Comparison of ENCODE assay signal across 22 cellular contexts in the genomic region with DNA sequence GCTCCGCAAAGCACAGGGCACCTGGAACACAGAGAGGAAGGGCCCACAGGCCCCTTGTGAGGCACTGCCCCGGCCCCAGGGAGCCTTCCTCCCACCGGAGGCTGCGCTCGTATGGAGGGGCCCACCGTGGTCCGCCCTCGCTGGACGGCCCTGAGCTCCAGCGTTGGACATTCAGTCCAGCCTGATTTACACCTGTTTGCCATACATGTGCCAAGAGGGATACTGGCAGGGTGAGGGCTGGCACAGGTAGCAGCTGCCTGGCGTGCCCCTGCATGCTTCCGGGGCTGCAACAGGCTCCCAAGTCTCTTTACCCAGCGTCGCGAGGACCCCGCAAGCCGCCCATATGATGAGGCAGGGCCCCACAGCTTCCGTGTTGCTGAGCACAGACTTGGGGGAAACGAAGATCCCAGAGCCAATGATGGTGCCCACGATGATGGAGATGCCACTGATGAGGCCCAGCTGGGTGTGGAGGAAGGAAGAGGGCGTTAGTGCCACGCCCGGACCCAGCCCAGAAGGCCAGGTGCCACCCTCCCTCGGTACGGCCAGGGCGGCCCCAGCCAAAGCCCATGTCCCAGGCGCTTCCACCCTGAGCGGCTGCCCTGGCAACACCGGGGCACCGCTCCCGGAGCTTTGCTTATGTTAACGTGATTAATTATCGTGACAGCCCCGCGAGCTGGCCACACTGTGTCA. TPM values are rescaled to one million over a fixed set of nuclear protein-coding genes. Genes with fewer than 3 reads are reported as not detected.
DNase-seq lines count a peak whose midpoint lies in the region; ATAC-seq and TF ChIP-seq lines count a peak whose summit lies in the region.
"Had no signal": no experiment of that assay in that cellular context is flagged by ENCODE, and none has a peak within 500 bp of the region (broad histone marks: within the 10 kb centered on the region; RNA-seq: fewer than 3 reads in every experiment).

No MANE protein-coding gene starts in this region.

- H3K79me1 ChIP-seq in neuronal stem cell (ENCODE audit: low read depth, low read length): no peaks in the 10 kb centered on the region

- H4K8ac ChIP-seq in neuronal stem cell (ENCODE audit: low read depth, low read length): peak overlapping the region; percentile 43

- peak overlapping the region; percentile 37 for H3K4ac ChIP-seq in neuronal stem cell (ENCODE audit: low read length)

- H2AFZ ChIP-seq in neuronal stem cell (ENCODE audit: low read length): no peak overlapping the region
- H2AFZ ChIP-seq: GM23338 had no signal

- H2BK120ac ChIP-seq in neuronal stem cell (ENCODE audit: low read depth, low read length): peak overlapping the region; percentile 47

- ATAC-seq in left colon: peak; percentile 34
- no peak for ATAC-seq in GM21723 (IDR thresholded peaks at IDR 0.05; ENCODE audit: unreplicated experiment)
- no peak for ATAC-seq in right lobe of liver
- ATAC-seq in GM19463 (IDR thresholded peaks at IDR 0.05; ENCODE audit: unreplicated experiment): no peak
- ATAC-seq: GM23338, K562 had no signal

- peak overlapping the region; percentile 88 for H2AK5ac ChIP-seq in neuronal stem cell (ENCODE audit: low read depth, low read length)

- H3K4me1 ChIP-seq in neuronal stem cell (ENCODE audit: control insufficient read depth in 2 of 2, insufficient read depth in 1 of 2, low read depth in 1 of 2, low read length in 2 of 2) (no peaks in the 10 kb centered on the region), right lobe of liver (no peaks in the 10 kb centered on the region)
- H3K4me1 ChIP-seq: BE2C had no signal

- peak overlapping the region; percentile 75 for H2BK5ac ChIP-seq in neuronal stem cell (ENCODE audit: low read length)

- peak overlapping the region; percentile 71 for H3K14ac ChIP-seq in neuronal stem cell (ENCODE audit: low read length)

- H3K27ac ChIP-seq in neuronal stem cell (replicated peaks; ENCODE audit: low read length) (no peak overlapping the region), right lobe of liver (no peak overlapping the region)

- peak overlapping the region; percentile 55 for H3K23ac ChIP-seq in neuronal stem cell (ENCODE audit: low read depth, low read length, poor library complexity)

- TF ChIP-seq CTCF in GM13977 (IDR thresholded peaks at IDR 0.05; ENCODE audit: extremely low read depth, insufficient read depth, missing control alignments) (no peak), right lobe of liver (IDR thresholded peaks at IDR 0.05) (no peak)

- no peaks in the 10 kb centered on the region for H3K9me3 ChIP-seq in neuronal stem cell (replicated peaks in 1 of 2; ENCODE audit: control insufficient read depth in 2 of 2, insufficient read depth in 1 of 2, low read depth in 1 of 2, low read length in 2 of 2)
- H3K9me3 ChIP-seq in right lobe of liver: no peaks in the 10 kb centered on the region
- H3K9me3 ChIP-seq: BE2C had no signal

- H3K27me3 ChIP-seq in H7 (ENCODE audit: control insufficient read depth, insufficient read depth, low read length) (no peaks in the 10 kb centered on the region), neuronal stem cell (ENCODE audit: control insufficient read depth in 3 of 3, insufficient read depth in 3 of 3, low read depth in 1 of 3, low read length in 3 of 3) (no peaks in the 10 kb centered on the region), right lobe of liver (no peaks in the 10 kb centered on the region)
- H3K27me3 ChIP-seq: BE2C had no signal

- H3K9ac ChIP-seq in neuronal stem cell (ENCODE audit: low read depth, low read length, poor library complexity): peak overlapping the region; percentile 21

- peak overlapping the region; percentile 71 for H3K18ac ChIP-seq in neuronal stem cell (ENCODE audit: low read length)

- H2BK15ac ChIP-seq in neuronal stem cell (ENCODE audit: low read length): peak overlapping the region; percentile 58

- H3K4me2 ChIP-seq in neuronal stem cell (ENCODE audit: insufficient read depth, low read length, poor library complexity, severe bottlenecking): no peak overlapping the region
- H3K4me2 ChIP-seq: GM23338 had no signal

- no peak for TF ChIP-seq POLR2A in right lobe of liver (IDR thresholded peaks at IDR 0.05)

- H3K4me3 ChIP-seq in H7 (ENCODE audit: insufficient read depth, low read depth, low read length) (no peak overlapping the region), neuronal stem cell (ENCODE audit: low read length in 2 of 2) (no peak overlapping the region), right lobe of liver (no peak overlapping the region)
- H3K4me3 ChIP-seq: GM23338, K562 had no signal

- no peak overlapping the region for H4K91ac ChIP-seq in neuronal stem cell (ENCODE audit: low read depth, low read length, poor library complexity)

- intact Hi-C loops in left colon (cut with DNase I, micrococcal nuclease): no loop called here
- intact Hi-C loops in right lobe of liver (cut with DNase I): no loop called here

- in situ Hi-C loops in GM13977 (cut with MboI; ENCODE audit: low pct_unique_long_range_greater_than_20kb, low sequenced_read_pairs, unreplicated experiment): no loop called here

- H3K36me3 ChIP-seq in H7 (replicated peaks; ENCODE audit: control insufficient read depth, insufficient read depth, low read length) (no peaks in the 10 kb centered on the region), neuronal stem cell (replicated peaks in 1 of 2; ENCODE audit: control insufficient read depth in 2 of 2, insufficient read depth in 2 of 2, low read length in 2 of 2) (no peaks in the 10 kb centered on the region), right lobe of liver (peaks cover 0 to 11% (median under 1%) of the 10 kb centered on the region in 4 donors)
- H3K36me3 ChIP-seq: BE2C had no signal

- no CpG with 5 or more reads among the region's 35 CpGs for WGBS in neuronal stem cell (ENCODE audit: extremely low coverage in 2 of 2, insufficient read length in 2 of 2, insufficient replicate concordance in 1 of 2), 2 donors
- 95% methylated on average over 6 of the region's 35 CpGs for WGBS in right lobe of liver (ENCODE audit: insufficient coverage, low coverage, low lambda C conversion rate, missing lambda C conversion rate)

- DNase-seq in GM13977 (ENCODE audit: low spot score): peak; percentile 7
- DNase-seq in H7: peak; percentile 47
- no peak for DNase-seq in left colon
- no peak for DNase-seq in neuronal stem cell (ENCODE audit: low spot score)
- no peak for DNase-seq in anterior cingulate cortex (lab: John Stamatoyannopoulos, UW)
- no peak for DNase-seq in right lobe of liver
- DNase-seq: ACHN; BE2C; C1 segment of cervical spinal cord; CD4-positive, CD25-positive, alpha-beta regulatory T cell; CD8-positive, alpha-beta memory T cell; COR-L47; DMS153; DMS79; GDM1; H9; IMR-90 had no signal

- no peak overlapping the region for H2BK12ac ChIP-seq in neuronal stem cell (ENCODE audit: low read length)

RNA-seq across cellular contexts. Expression of gene SLC7A9, which starts 5.1 kb away (rescaled TPM):
- not detected in 2 replicates for total RNA-seq in H7 (2014; rRNA removed; shearing (Covaris generic))
- total RNA-seq in left colon: under 1 TPM; 0.31 to 0.73 TPM
- polyA plus RNA-seq in neuronal stem cell (2013, experiment 1 of 2): 0.20 TPM
- polyA plus RNA-seq in neuronal stem cell (2013, experiment 2 of 2): 0.24 TPM
- 10 to 100 TPM; 10.4 to 15.5 (median 13.5) TPM for total RNA-seq in right lobe of liver
- total RNA-seq: Daoy, GM23338, H9, IMR-90, K562 had no signal
- polyA plus RNA-seq: CD4-positive, CD25-positive, alpha-beta regulatory T cell; CD8-positive, alpha-beta memory T cell; IMR-90; K562 had no signal

Comparison
In these comparisons a context has a peak if more than half of its experiments do, and no peak if none do; other contexts are left out.
1. DNase-seq: peak in GM13977 (single experiment) and H7 (single experiment); none in left colon (0 of 2), neuronal stem cell (single experiment), anterior cingulate cortex (0 of 58) and right lobe of liver (0 of 3).
2. RNA of gene SLC7A9, which starts 5.1 kb away (total RNA-seq): 10.4 to 15.5 TPM in right lobe of liver; 0.31 to 0.73 TPM in left colon and not detected in H7; every median in the first group is over 4 times any median in the second.